ENCODE assay signal across 1 cellular context in the genomic region with DNA sequence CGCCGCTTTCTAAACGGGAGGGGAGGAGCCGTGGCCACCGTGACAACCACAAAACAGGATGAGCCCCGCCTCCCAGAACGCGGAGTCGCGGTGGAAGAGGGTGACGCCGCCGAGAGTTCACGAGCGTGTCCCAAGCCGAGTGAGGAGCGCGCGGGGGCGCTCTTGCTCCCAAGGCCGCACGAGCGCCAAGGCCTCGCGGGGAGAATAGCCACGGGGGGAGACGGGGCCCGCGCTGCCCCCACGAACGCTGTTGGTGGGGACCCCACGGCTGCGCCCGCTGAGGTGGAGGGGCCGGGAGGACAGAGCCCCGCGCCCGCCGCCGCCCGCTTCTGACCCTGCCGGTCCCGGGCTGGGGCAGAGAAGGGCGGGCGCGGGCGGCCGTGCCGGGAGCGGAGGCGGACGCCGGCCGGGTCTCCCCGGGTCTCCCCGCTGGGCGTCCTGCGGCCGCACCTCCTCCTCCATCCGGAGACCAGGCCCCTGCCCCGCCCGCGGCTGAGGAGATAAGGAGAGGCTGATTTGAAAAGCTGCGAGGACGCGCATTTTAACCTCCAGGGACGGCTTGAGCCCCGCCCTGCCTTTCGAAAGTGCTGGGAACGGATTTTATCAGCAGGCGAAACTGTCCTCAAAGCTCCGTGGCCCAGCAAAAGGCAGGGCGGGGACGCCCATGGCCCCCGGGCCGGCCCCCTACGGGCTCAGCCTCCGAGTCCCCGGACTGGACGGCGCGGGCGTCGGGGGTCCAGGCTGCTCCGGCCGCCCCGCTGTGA.
TF ChIP-seq lines count a peak whose summit lies in the region.

No MANE protein-coding gene starts in this region.

TF ChIP-seq in A549, 52 proteins besides CTCF, POLR2A, EP300 and RAD21 (continued from another document):
- TF ChIP-seq, protein P1, sequence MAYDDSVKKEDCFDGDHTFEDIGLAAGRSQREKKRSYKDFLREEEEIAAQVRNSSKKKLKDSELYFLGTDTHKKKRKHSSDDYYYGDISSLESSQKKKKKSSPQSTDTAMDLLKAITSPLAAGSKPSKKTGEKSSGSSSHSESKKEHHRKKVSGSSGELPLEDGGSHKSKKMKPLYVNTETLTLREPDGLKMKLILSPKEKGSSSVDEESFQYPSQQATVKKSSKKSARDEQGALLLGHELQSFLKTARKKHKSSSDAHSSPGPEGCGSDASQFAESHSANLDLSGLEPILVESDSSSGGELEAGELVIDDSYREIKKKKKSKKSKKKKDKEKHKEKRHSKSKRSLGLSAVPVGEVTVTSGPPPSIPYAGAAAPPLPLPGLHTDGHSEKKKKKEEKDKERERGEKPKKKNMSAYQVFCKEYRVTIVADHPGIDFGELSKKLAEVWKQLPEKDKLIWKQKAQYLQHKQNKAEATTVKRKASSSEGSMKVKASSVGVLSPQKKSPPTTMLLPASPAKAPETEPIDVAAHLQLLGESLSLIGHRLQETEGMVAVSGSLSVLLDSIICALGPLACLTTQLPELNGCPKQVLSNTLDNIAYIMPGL (CRISPR knock-in tag; IDR thresholded peaks at IDR 0.05; ENCODE audit: borderline replicate concordance) = peak; percentile 73; the same call in 1 of the 2 replicates
- peak in 1 of 2 experiments; percentile 55; a peak in 1 of 5 replicates for TF ChIP-seq JUN (IDR thresholded peaks at IDR 0.05)
- peak; percentile 61 for TF ChIP-seq SMC3 (IDR thresholded peaks at IDR 0.05)
- TF ChIP-seq TP53 (CRISPR knock-in tag; IDR thresholded peaks at IDR 0.05) = peak; percentile 11; the same call in 1 of the 2 replicates
- TF ChIP-seq, protein P2, sequence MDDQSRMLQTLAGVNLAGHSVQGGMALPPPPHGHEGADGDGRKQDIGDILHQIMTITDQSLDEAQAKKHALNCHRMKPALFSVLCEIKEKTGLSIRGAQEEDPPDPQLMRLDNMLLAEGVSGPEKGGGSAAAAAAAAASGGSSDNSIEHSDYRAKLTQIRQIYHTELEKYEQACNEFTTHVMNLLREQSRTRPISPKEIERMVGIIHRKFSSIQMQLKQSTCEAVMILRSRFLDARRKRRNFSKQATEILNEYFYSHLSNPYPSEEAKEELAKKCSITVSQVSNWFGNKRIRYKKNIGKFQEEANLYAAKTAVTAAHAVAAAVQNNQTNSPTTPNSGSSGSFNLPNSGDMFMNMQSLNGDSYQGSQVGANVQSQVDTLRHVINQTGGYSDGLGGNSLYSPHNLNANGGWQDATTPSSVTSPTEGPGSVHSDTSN (IDR thresholded peaks at IDR 0.05) = no peak
- peak; percentile 68; the same call in 1 of the 2 replicates for TF ChIP-seq PHF8 (IDR thresholded peaks at IDR 0.05; ENCODE audit: borderline replicate concordance, low read depth)
- no peak for TF ChIP-seq RARB (CRISPR knock-in tag; IDR thresholded peaks at IDR 0.05)
- peak; percentile 60 for TF ChIP-seq E2F6 (IDR thresholded peaks at IDR 0.05; ENCODE audit: borderline replicate concordance, low read depth)
- no peak for TF ChIP-seq CHD4 (IDR thresholded peaks at IDR 0.05; ENCODE audit: borderline replicate concordance)
TF ChIP-seq in A549: peak in this region for 7.
